Comparison of ENCODE assay signal across 17 cellular contexts in genomic region chr13:48973845-48974431, GRCh38. TPM values are rescaled to one million over a fixed set of nuclear protein-coding genes. Genes with fewer than 3 reads are reported as not detected.
DNase-seq lines count a peak whose midpoint lies in the region; ATAC-seq and TF ChIP-seq lines count a peak whose summit lies in the region.
"Had no signal": no experiment of that assay in that cellular context is flagged by ENCODE, and none has a peak within 500 bp of the region (broad histone marks: within the 10 kb centered on the region; RNA-seq: fewer than 3 reads in every experiment).

No MANE protein-coding gene starts in this region.

- no peak for TF ChIP-seq POLR2A in right lobe of liver (IDR thresholded peaks at IDR 0.05)
- no peak for TF ChIP-seq POLR2A in gastroesophageal sphincter (IDR thresholded peaks at IDR 0.05)

- H3K4me3 ChIP-seq in right lobe of liver = no peak overlapping the region
- H3K4me3 ChIP-seq in gastroesophageal sphincter = no peak overlapping the region

- H3K27me3 ChIP-seq in right lobe of liver (no peaks in the 10 kb centered on the region), gastroesophageal sphincter (no peaks in the 10 kb centered on the region)
- H3K27me3 ChIP-seq: adrenal gland, pancreas, testis had no signal

- H3K9me3 ChIP-seq in right lobe of liver (peaks cover 0 to 5% (median 0%) of the 10 kb centered on the region in 4 donors), gastroesophageal sphincter (no peaks in the 10 kb centered on the region)
- H3K9me3 ChIP-seq: adrenal gland, pancreas, testis had no signal

- peak overlapping the region; percentile 77 for H3K4me3 Mint-ChIP-seq in stimulated activated naive CD8-positive, alpha-beta T cell treated with anti-CD3 and anti-CD28 coated beads, Interleukin-15, Interleukin-2, amounts not matched to agents 100 ng/mL and 50 ng/mL, for 24 hours
- peak overlapping the region; percentile 81 for H3K4me3 Mint-ChIP-seq in activated T-helper 1 cell treated with anti-CD3 and anti-CD28 coated beads, Interleukin-12 subunit alpha, Interleukin-12 subunit beta, Interleukin-2, Interleukin-4 antibody, amounts not matched to agents 30 ng/mL and 10 ng/mL and 1 ng/mL, durations not matched to agents 14 hours and 24 hours and 36 hours
- peak overlapping the region; percentile 86 to 92 (median 92) for H3K4me3 Mint-ChIP-seq in immature natural killer cell

- no peak overlapping the region for H3K27ac Mint-ChIP-seq in stimulated activated naive CD8-positive, alpha-beta T cell treated with anti-CD3 and anti-CD28 coated beads, Interleukin-15, Interleukin-2, amounts not matched to agents 100 ng/mL and 50 ng/mL, for 24 hours
- H3K27ac Mint-ChIP-seq in activated T-helper 1 cell treated with anti-CD3 and anti-CD28 coated beads, Interleukin-12 subunit alpha, Interleukin-12 subunit beta, Interleukin-2, Interleukin-4 antibody, amounts not matched to agents 30 ng/mL and 10 ng/mL and 1 ng/mL, durations not matched to agents 14 hours and 24 hours and 36 hours = no peak overlapping the region
- H3K27ac Mint-ChIP-seq in immature natural killer cell = peak overlapping the region; percentile 3 to 98 (median 96)

- H3K36me3 Mint-ChIP-seq in stimulated activated naive CD8-positive, alpha-beta T cell treated with anti-CD3 and anti-CD28 coated beads, Interleukin-15, Interleukin-2, amounts not matched to agents 100 ng/mL and 50 ng/mL, for 24 hours (ENCODE audit: low read depth) = peaks cover 29% of the 10 kb centered on the region
- peaks cover 30% of the 10 kb centered on the region for H3K36me3 Mint-ChIP-seq in activated T-helper 1 cell treated with anti-CD3 and anti-CD28 coated beads, Interleukin-12 subunit alpha, Interleukin-12 subunit beta, Interleukin-2, Interleukin-4 antibody, amounts not matched to agents 30 ng/mL and 10 ng/mL and 1 ng/mL, durations not matched to agents 14 hours and 24 hours and 36 hours (ENCODE audit: low read depth)
- peaks cover 11 to 12% (median 12%) of the 10 kb centered on the region in 3 donors for H3K36me3 Mint-ChIP-seq in immature natural killer cell

- no peak for TF ChIP-seq EP300 in gastroesophageal sphincter (IDR thresholded peaks at IDR 0.05)

- H3K36me3 ChIP-seq in right lobe of liver (no peaks in the 10 kb centered on the region), gastroesophageal sphincter (no peaks in the 10 kb centered on the region)
- H3K36me3 ChIP-seq: adrenal gland, pancreas had no signal

- no peak overlapping the region for H3K27ac ChIP-seq in right lobe of liver
- no peak overlapping the region for H3K27ac ChIP-seq in gastroesophageal sphincter
- H3K27ac ChIP-seq: adrenal gland had no signal

- H3K9me3 Mint-ChIP-seq in stimulated activated naive CD8-positive, alpha-beta T cell treated with anti-CD3 and anti-CD28 coated beads, Interleukin-15, Interleukin-2, amounts not matched to agents 100 ng/mL and 50 ng/mL, for 24 hours = peaks cover 29% of the 10 kb centered on the region
- H3K9me3 Mint-ChIP-seq in activated T-helper 1 cell treated with anti-CD3 and anti-CD28 coated beads, Interleukin-12 subunit alpha, Interleukin-12 subunit beta, Interleukin-2, Interleukin-4 antibody, amounts not matched to agents 30 ng/mL and 10 ng/mL and 1 ng/mL, durations not matched to agents 14 hours and 24 hours and 36 hours = peaks cover 53% of the 10 kb centered on the region
- peaks cover 0 to 28% (median 18%) of the 10 kb centered on the region in 6 donors for H3K9me3 Mint-ChIP-seq in immature natural killer cell

- H3K4me1 ChIP-seq in right lobe of liver (peaks cover 0 to 8% (median 0%) of the 10 kb centered on the region in 4 donors), gastroesophageal sphincter (peaks cover 0 to 29% (median 0%) of the 10 kb centered on the region in 3 donors)

- no peak for DNase-seq in stimulated activated naive CD8-positive, alpha-beta T cell treated with anti-CD3 and anti-CD28 coated beads, Interleukin-15, Interleukin-2, amounts not matched to agents 100 U/mL and 50 U/mL, for 24 hours
- no peak for DNase-seq in activated T-helper 1 cell treated with anti-CD3 and anti-CD28 coated beads, Interleukin-12 subunit alpha, Interleukin-12 subunit beta, Interleukin-2, Interleukin-4 antibody, amounts not matched to agents 30 ng/mL and 10 ng/mL and 1 ng/mL, durations not matched to agents 14 hours and 24 hours and 36 hours (ENCODE audit: low spot score)
- DNase-seq in immature natural killer cell = no peak
- no peak for DNase-seq in right lobe of liver
- DNase-seq in DMS79 (lab: John Stamatoyannopoulos, UW) = no peak
- DNase-seq in NCI-H1048 (lab: John Stamatoyannopoulos, UW) = no peak
- DNase-seq: activated CD4-positive, CD25-positive, alpha-beta regulatory T cell treated with anti-CD3 and anti-CD28 coated beads, Interleukin-2, amount 50 U/mL, for 72 hours; activated T-cell treated with anti-CD3 and anti-CD28 coated beads for 4 hours; adrenal gland; hippocampal formation; NCI-H510A treated with DMSO at 0.1 percent for 48 hours; pancreas; SHP77 treated with DMSO at 0.1 percent for 48 hours; stimulated activated CD4-positive, alpha-beta T cell treated with anti-CD3 and anti-CD28 coated beads, Interleukin-4, amount 100 ng/mL, for 24 hours; testis had no signal

- intact Hi-C loops in activated T-helper 1 cell treated with anti-CD3 and anti-CD28 coated beads, Interleukin-12 subunit alpha, Interleukin-12 subunit beta, Interleukin-2, Interleukin-4 antibody, amounts not matched to agents 30 ng/mL and 10 ng/mL and 1 ng/mL, durations not matched to agents 14 hours and 24 hours and 36 hours (cut with micrococcal nuclease) = loop anchor here (10.0 kb wide), 2 partner anchors 319 to 439 kb away; partner anchors contain the start of genes CYSLTR2 and RCBTB2
- intact Hi-C loops in right lobe of liver (cut with DNase I) = no loop called here

- TF ChIP-seq CTCF in right lobe of liver (IDR thresholded peaks at IDR 0.05) = no peak
- no peak for TF ChIP-seq CTCF in gastroesophageal sphincter (IDR thresholded peaks at IDR 0.05)

- WGBS in right lobe of liver (ENCODE audit: insufficient coverage, low coverage, low lambda C conversion rate, missing lambda C conversion rate) = no CpG with 5 or more reads among the region's 1 CpG
- 79 to 100% methylated on average over 1 of the region's 1 CpG for WGBS in gastroesophageal sphincter (ENCODE audit: low coverage in 1 of 2), 2 donors

- H3K4me1 Mint-ChIP-seq in stimulated activated naive CD8-positive, alpha-beta T cell treated with anti-CD3 and anti-CD28 coated beads, Interleukin-15, Interleukin-2, amounts not matched to agents 100 ng/mL and 50 ng/mL, for 24 hours (ENCODE audit: low read depth) = peaks cover 28% of the 10 kb centered on the region
- H3K4me1 Mint-ChIP-seq in activated T-helper 1 cell treated with anti-CD3 and anti-CD28 coated beads, Interleukin-12 subunit alpha, Interleukin-12 subunit beta, Interleukin-2, Interleukin-4 antibody, amounts not matched to agents 30 ng/mL and 10 ng/mL and 1 ng/mL, durations not matched to agents 14 hours and 24 hours and 36 hours (ENCODE audit: low read depth) = peaks cover 26% of the 10 kb centered on the region
- peaks cover 32 to 38% of the 10 kb centered on the region in 2 donors for H3K4me1 Mint-ChIP-seq in immature natural killer cell

- no peaks in the 10 kb centered on the region for H3K27me3 Mint-ChIP-seq in stimulated activated naive CD8-positive, alpha-beta T cell treated with anti-CD3 and anti-CD28 coated beads, Interleukin-15, Interleukin-2, amounts not matched to agents 100 ng/mL and 50 ng/mL, for 24 hours
- H3K27me3 Mint-ChIP-seq in activated T-helper 1 cell treated with anti-CD3 and anti-CD28 coated beads, Interleukin-12 subunit alpha, Interleukin-12 subunit beta, Interleukin-2, Interleukin-4 antibody, amounts not matched to agents 30 ng/mL and 10 ng/mL and 1 ng/mL, durations not matched to agents 14 hours and 24 hours and 36 hours (ENCODE audit: insufficient read depth) = peaks cover 2% of the 10 kb centered on the region
- peaks cover 2 to 11% (median 10%) of the 10 kb centered on the region in 3 donors for H3K27me3 Mint-ChIP-seq in immature natural killer cell (ENCODE audit: low read depth in 3 of 3)

- no peak for ATAC-seq in stimulated activated naive CD8-positive, alpha-beta T cell treated with anti-CD3 and anti-CD28 coated beads, Interleukin-15, Interleukin-2, amounts not matched to agents 100 U/mL and 50 U/mL, for 24 hours
- ATAC-seq in right lobe of liver (no peak), gastroesophageal sphincter (no peak)
- ATAC-seq: pancreas had no signal

RNA-seq across cellular contexts. Expression of gene FNDC3A, which starts 1.8 kb away (rescaled TPM):
- total RNA-seq in activated T-helper 1 cell treated with anti-CD3 and anti-CD28 coated beads, Interleukin-12 subunit alpha, Interleukin-12 subunit beta, Interleukin-2, Interleukin-4 antibody, amounts not matched to agents 30 ng/mL and 10 ng/mL and 1 ng/mL, durations not matched to agents 14 hours and 24 hours and 36 hours = 26.9 and 27.0 TPM in 2 replicates
- polyA plus RNA-seq in immature natural killer cell = 1 to 10 TPM; 3.5 to 8.1 (median 5.1) TPM
- total RNA-seq in right lobe of liver = 10 to 100 TPM; 43.4 to 53.2 (median 47.9) TPM
- total RNA-seq in gastroesophageal sphincter = 10 to 100 TPM; 36.4 to 55.9 (median 47.8) TPM

Comparison
In these comparisons a context has a peak if more than half of its experiments do, and no peak if none do; other contexts are left out.
1. H3K27ac Mint-ChIP-seq: peak in immature natural killer cell (6 of 6); none in stimulated activated naive CD8-positive, alpha-beta T cell treated with anti-CD3 and anti-CD28 coated beads, Interleukin-15, Interleukin-2, amounts not matched to agents 100 ng/mL and 50 ng/mL, for 24 hours (single experiment) and activated T-helper 1 cell treated with anti-CD3 and anti-CD28 coated beads, Interleukin-12 subunit alpha, Interleukin-12 subunit beta, Interleukin-2, Interleukin-4 antibody, amounts not matched to agents 30 ng/mL and 10 ng/mL and 1 ng/mL, durations not matched to agents 14 hours and 24 hours and 36 hours (single experiment).
2. Peak in every context shown above with its lines, with median percentiles within 50 percentile points of each other: H3K4me3 Mint-ChIP-seq.